ENCODE assay signal across 12 cellular contexts in genomic region chr11:121687961-121688566, GRCh38.
A peak's percentile ranks its signal among the peaks of the same experiment; 100 is the strongest.
DNase-seq lines count a peak whose midpoint lies in the region; ATAC-seq and TF ChIP-seq lines count a peak whose summit lies in the region.
"Had no signal": no experiment of that assay in that cellular context is flagged by ENCODE, and none has a peak within 500 bp of the region (broad histone marks: within the 10 kb centered on the region; RNA-seq: fewer than 3 reads in every experiment).

No MANE protein-coding gene starts in this region.

- H3K27ac ChIP-seq in GM23338 (ENCODE audit: low read depth) = no peak overlapping the region
- H3K27ac ChIP-seq in osteoblast (ENCODE audit: low read depth, low read length) = peak overlapping the region; percentile 59
- H3K27ac ChIP-seq: RWPE1 had no signal

- H3K9me2 ChIP-seq in GM23338 (ENCODE audit: insufficient read depth) = peaks cover 7% of the 10 kb centered on the region

- H2AFZ ChIP-seq in GM23338 (0 out of 2 replicates have a peak overlapping the region, but pooled peaks have one; percentile 1), osteoblast (ENCODE audit: low read length) (peak overlapping the region; percentile 90)

- DNase-seq in GM23338 (ENCODE audit: low spot score) (peak; percentile 58), MG63 (peak; percentile 16), dedifferentiated amniotic fluid mesenchymal stem cell (ENCODE audit: extremely low spot score) (peak; percentile 60), osteoblast (ENCODE audit: insufficient read length, low spot score, missing footprints) (no peak), COR-L47 (lab: John Stamatoyannopoulos, UW) (no peak)
- DNase-seq: activated CD4-positive, alpha-beta T cell treated with anti-CD3 and anti-CD28 coated beads, Interleukin-2, amount 10 ng/mL, durations not matched to agents 7 days and 5 days; activated naive CD8-positive, alpha-beta T cell treated with anti-CD3 and anti-CD28 coated beads, Interleukin-2, amount 10 ng/mL, durations not matched to agents 7 days and 5 days; midbrain had no signal

- no peak overlapping the region for H3K4me3 Mint-ChIP-seq in GM23338
- H3K4me3 Mint-ChIP-seq: activated CD4-positive, alpha-beta T cell treated with anti-CD3 and anti-CD28 coated beads, Interleukin-2, amount 10 ng/mL, durations not matched to agents 7 days and 5 days; activated naive CD8-positive, alpha-beta T cell treated with anti-CD3 and anti-CD28 coated beads, Interleukin-2, amount 10 ng/mL, durations not matched to agents 7 days and 5 days had no signal

- no peaks in the 10 kb centered on the region for H3K79me2 ChIP-seq in GM23338 (replicated peaks; ENCODE audit: insufficient read depth)
- H3K79me2 ChIP-seq in osteoblast (ENCODE audit: insufficient read depth, low read length) = no peaks in the 10 kb centered on the region

- H3K36me3 ChIP-seq in GM23338 (ENCODE audit: insufficient read depth) (no peaks in the 10 kb centered on the region), MG63 (no peaks in the 10 kb centered on the region), osteoblast (ENCODE audit: insufficient read depth, low read length) (no peaks in the 10 kb centered on the region)

- H3K4me3 ChIP-seq in GM23338 (no peak overlapping the region), MG63 (no peak overlapping the region), osteoblast (ENCODE audit: insufficient read depth, low read length) (peak overlapping the region; percentile 33)

- H4K20me1 ChIP-seq in GM23338 (replicated peaks; ENCODE audit: insufficient read depth) (no peaks in the 10 kb centered on the region), osteoblast (ENCODE audit: insufficient read depth, low read length) (no peaks in the 10 kb centered on the region)

- H3K27me3 ChIP-seq in GM23338 (ENCODE audit: insufficient read depth) (no peaks in the 10 kb centered on the region), MG63 (no peaks in the 10 kb centered on the region), osteoblast (ENCODE audit: insufficient read depth, low read length) (no peaks in the 10 kb centered on the region)

- no peaks in the 10 kb centered on the region for H3K36me3 Mint-ChIP-seq in GM23338 (ENCODE audit: low read depth)
- H3K36me3 Mint-ChIP-seq: activated naive CD8-positive, alpha-beta T cell treated with anti-CD3 and anti-CD28 coated beads, Interleukin-2, amount 10 ng/mL, durations not matched to agents 7 days and 5 days had no signal

- H3K4me1 Mint-ChIP-seq in GM23338 = peaks cover 21% of the 10 kb centered on the region
- H3K4me1 Mint-ChIP-seq: activated CD4-positive, alpha-beta T cell treated with anti-CD3 and anti-CD28 coated beads, Interleukin-2, amount 10 ng/mL, durations not matched to agents 7 days and 5 days; activated naive CD8-positive, alpha-beta T cell treated with anti-CD3 and anti-CD28 coated beads, Interleukin-2, amount 10 ng/mL, durations not matched to agents 7 days and 5 days had no signal

- no peaks in the 10 kb centered on the region for H3K27me3 Mint-ChIP-seq in GM23338 (ENCODE audit: insufficient read depth, low read depth, poor library complexity)

- H3K9me3 ChIP-seq in MG63 = no peaks in the 10 kb centered on the region
- no peaks in the 10 kb centered on the region for H3K9me3 ChIP-seq in osteoblast (ENCODE audit: low read depth, low read length)

- TF ChIP-seq CTCF in GM23338 (conservative IDR thresholded peaks at IDR 0.05; ENCODE audit: low read depth in 2 of 2) (no peak), osteoblast (IDR thresholded peaks at IDR 0.05; ENCODE audit: extremely low read depth, low read depth, low read length) (no peak)

- H3K9me3 Mint-ChIP-seq in GM23338 = no peaks in the 10 kb centered on the region
- H3K9me3 Mint-ChIP-seq: activated CD4-positive, alpha-beta T cell treated with anti-CD3 and anti-CD28 coated beads, Interleukin-2, amount 10 ng/mL, durations not matched to agents 7 days and 5 days; activated naive CD8-positive, alpha-beta T cell treated with anti-CD3 and anti-CD28 coated beads, Interleukin-2, amount 10 ng/mL, durations not matched to agents 7 days and 5 days had no signal

- peaks cover 19% of the 10 kb centered on the region for H3K4me1 ChIP-seq in GM23338 (ENCODE audit: insufficient read depth)
- H3K4me1 ChIP-seq in osteoblast (ENCODE audit: insufficient read depth, low read length) = peaks cover 19% of the 10 kb centered on the region

- H3K27ac Mint-ChIP-seq in GM23338 = no peak overlapping the region
- H3K27ac Mint-ChIP-seq: activated CD4-positive, alpha-beta T cell treated with anti-CD3 and anti-CD28 coated beads, Interleukin-2, amount 10 ng/mL, durations not matched to agents 7 days and 5 days; activated naive CD8-positive, alpha-beta T cell treated with anti-CD3 and anti-CD28 coated beads, Interleukin-2, amount 10 ng/mL, durations not matched to agents 7 days and 5 days had no signal

- ATAC-seq in GM23338 (peak; percentile 95), HG02678 (IDR thresholded peaks at IDR 0.05; ENCODE audit: unreplicated experiment) (no peak), HG03025 (IDR thresholded peaks at IDR 0.05; ENCODE audit: low FRiP score, unreplicated experiment) (no peak), HG02840 (IDR thresholded peaks at IDR 0.05; ENCODE audit: low FRiP score, unreplicated experiment) (no peak)

- H3K4me2 ChIP-seq in GM23338 (0 out of 2 replicates have a peak overlapping the region, but pooled peaks have one; percentile 2), osteoblast (ENCODE audit: insufficient read depth, low read length) (peak overlapping the region; percentile 76)

- H3F3A ChIP-seq in GM23338 (replicated peaks; ENCODE audit: low read depth) = no peaks in the 10 kb centered on the region

TF ChIP-seq in GM23338, 12 proteins besides CTCF, POLR2A, EP300 and RAD21 (continues in another document):
- TF ChIP-seq ZNF114 (CRISPR knock-in tag; IDR thresholded peaks at IDR 0.05) = no peak
- TF ChIP-seq JUNB (IDR thresholded peaks at IDR 0.05; ENCODE audit: unreplicated experiment) = no peak
- TF ChIP-seq ETS1 (IDR thresholded peaks at IDR 0.05) = no peak
- no peak for TF ChIP-seq ZNF331 (CRISPR knock-in tag; IDR thresholded peaks at IDR 0.05; ENCODE audit: low read depth)
- TF ChIP-seq REST (IDR thresholded peaks at IDR 0.05; ENCODE audit: unreplicated experiment) = no peak
- TF ChIP-seq EZH2 (IDR thresholded peaks at IDR 0.05; ENCODE audit: low read depth, unreplicated experiment) = no peak

Comparison
In these comparisons a context has a peak if more than half of its experiments do, and no peak if none do; other contexts are left out.
1. DNase-seq: peak in GM23338 (single experiment), MG63 (single experiment) and dedifferentiated amniotic fluid mesenchymal stem cell (single experiment); none in osteoblast (single experiment) and COR-L47 (single experiment).